In genomic region chr21:14382835-14383595, GRCh38 we compare ENCODE assay signal across 8 cellular contexts. TPM values are rescaled to one million over a fixed set of nuclear protein-coding genes. Genes with fewer than 3 reads are reported as not detected.
DNase-seq lines count a peak whose midpoint lies in the region; ATAC-seq and TF ChIP-seq lines count a peak whose summit lies in the region.

Gene HSPA13 (minus strand): TSS chr21:14383146. CDS start chr21:14383119, 27 bp downstream.

- peak within 1 kb of the TSS; percentile 14 for H3K27ac ChIP-seq in RWPE2 (ENCODE audit: poor library complexity, severe bottlenecking)

- H3K36me3 ChIP-seq in RWPE2 (ENCODE audit: low read depth), result peaks cover 38% of the 10 kb centered on the region

- peaks cover 25 to 26% of the 10 kb centered on the region in 2 donors for H3K4me1 Mint-ChIP-seq in natural killer cell

- H3K27ac Mint-ChIP-seq in natural killer cell, result peak within 1 kb of the TSS; percentile 100

- no peaks in the 10 kb centered on the region for H3K9me3 Mint-ChIP-seq in natural killer cell

- H3K27me3 Mint-ChIP-seq in natural killer cell (ENCODE audit: low read depth in 2 of 2), result no peaks in the 10 kb centered on the region

- intact Hi-C loops in natural killer cell (cut with micrococcal nuclease), result loop anchor here (1.0 to 5.0 kb wide), 4 partner anchors 152 to 1349 kb away; partner anchors contain the start of gene SAMSN1

- peak within 1 kb of the TSS; percentile 85 for H3K4me3 ChIP-seq in RWPE2 (ENCODE audit: severe bottlenecking)

- TF ChIP-seq CTCF in RWPE2 (IDR thresholded peaks at IDR 0.05; ENCODE audit: poor library complexity, severe bottlenecking) (no peak), natural killer cell (IDR thresholded peaks at IDR 0.05) (no peak)

- DNase-seq in EL, result peak; percentile 100
- peak; percentile 100 for DNase-seq in H4 (ENCODE audit: low spot score)
- DNase-seq in LoVo (ENCODE audit: low spot score), result peak; percentile 99
- DNase-seq in RWPE2 (ENCODE audit: low spot score), result peak; percentile 99
- DNase-seq in activated effector memory CD4-positive, alpha-beta T cell treated with Interleukin-2 at 50 U/mL for 16 hours, result peak; percentile 99
- peak; percentile 100 for DNase-seq in fibroblast of peridontal ligament (ENCODE audit: extremely low read depth)
- DNase-seq in natural killer cell, result peak; percentile 97
- DNase-seq in stimulated activated naive CD4-positive, alpha-beta T cell treated with Interleukin-2 at 50 U/mL for 16 hours (lab: John Stamatoyannopoulos, UW), result peak; percentile 100

- H3K27me3 ChIP-seq in RWPE2 (ENCODE audit: insufficient read depth, poor library complexity, severe bottlenecking), result no peaks in the 10 kb centered on the region

- peak within 1 kb of the TSS; percentile 100 for H3K4me3 Mint-ChIP-seq in natural killer cell

- no peaks in the 10 kb centered on the region for H3K36me3 Mint-ChIP-seq in natural killer cell

- H3K4me1 ChIP-seq in RWPE2 (ENCODE audit: insufficient read depth, poor library complexity, severe bottlenecking), result peaks cover 18% of the 10 kb centered on the region

- ATAC-seq in RWPE2 (ENCODE audit: low read depth) (peak; percentile 98), natural killer cell (peak; percentile 92 to 99 (median 94))

- no peaks in the 10 kb centered on the region for H3K9me3 ChIP-seq in RWPE2 (ENCODE audit: severe bottlenecking)

RNA-seq across cellular contexts. Expression of gene HSPA13, which starts in this region (rescaled TPM):
- total RNA-seq in H4 (2014; rRNA removed; shearing (Covaris generic)), result 80.9 and 91.9 TPM in 2 replicates
- total RNA-seq in natural killer cell, result 10 to 100 TPM; 17.0 to 23.8 (median 22.7) TPM

Comparison
In these comparisons a context has a peak if more than half of its experiments do, and no peak if none do; other contexts are left out.
1. Peak in every context shown above with its lines: DNase-seq, ATAC-seq, H3K4me3 ChIP-seq and H3K27ac ChIP-seq.